Comparison of ENCODE assay signal across 8 cellular contexts in genomic region chr17:1629647-1630310, GRCh38. TPM values are rescaled to one million over a fixed set of nuclear protein-coding genes. Genes with fewer than 3 reads are reported as not detected.
DNase-seq lines count a peak whose midpoint lies in the region; ATAC-seq and TF ChIP-seq lines count a peak whose summit lies in the region.

No MANE protein-coding gene starts in this region.

- H3K27me3 Mint-ChIP-seq in CD8-positive, alpha-beta T cell (ENCODE audit: low read depth), result no peaks in the 10 kb centered on the region

- H3K9me3 ChIP-seq in CD8-positive, alpha-beta T cell (ENCODE audit: low read length), result no peaks in the 10 kb centered on the region
- H3K9me3 ChIP-seq in breast epithelium, result no peaks in the 10 kb centered on the region

- TF ChIP-seq EP300 in Ishikawa (IDR thresholded peaks at IDR 0.05; ENCODE audit: borderline replicate concordance), result no peak

- TF ChIP-seq POLR2A in breast epithelium (IDR thresholded peaks at IDR 0.05), result no peak

- intact Hi-C loops in CD8-positive, alpha-beta T cell (cut with DNase I, micrococcal nuclease), result loop anchor here (1.0 to 5.0 kb wide), 10 partner anchors 55 to 401 kb away; partner anchors contain the start of genes INPP5K (in 2 of the 2), DPH1 (in 1 of the 2) and TRARG1 (in 1 of the 2)
- intact Hi-C loops in breast epithelium (cut with DNase I; ENCODE audit: low total_unique reads), result loop anchor here (5.0 kb wide), 1 partner anchor 57 kb away; no protein-coding TSS in a partner anchor

- CTCF ChIA-PET in CD8-positive, alpha-beta T cell (lab: Charles Lee), result interaction anchor here (0.6 to 2.0 kb wide), 20 partner anchors 9 to 336 kb away, joined by 3 to 10 read pairs (median 4); partner anchors contain the start of genes INPP5K, RILP and SCARF1

- H3K9me3 Mint-ChIP-seq in CD8-positive, alpha-beta T cell, result no peaks in the 10 kb centered on the region

- H3K27ac Mint-ChIP-seq in CD8-positive, alpha-beta T cell, result peak overlapping the region; percentile 45

- ATAC-seq in CD8-positive, alpha-beta T cell, result peak; percentile 43
- ATAC-seq in GM21717 (IDR thresholded peaks at IDR 0.05; ENCODE audit: unreplicated experiment) (no peak), GM19395 (IDR thresholded peaks at IDR 0.05; ENCODE audit: unreplicated experiment) (no peak)

- no peaks in the 10 kb centered on the region for H3K36me3 ChIP-seq in CD8-positive, alpha-beta T cell (ENCODE audit: insufficient read depth, low read length)
- no peaks in the 10 kb centered on the region for H3K36me3 ChIP-seq in breast epithelium

- H3K4me1 Mint-ChIP-seq in CD8-positive, alpha-beta T cell (ENCODE audit: low read depth), result peaks cover 19% of the 10 kb centered on the region

- TF ChIP-seq CTCF in CD8-positive, alpha-beta T cell (IDR thresholded peaks at IDR 0.05), result peak; percentile 55
- peak; percentile 41 to 71 (median 43) for TF ChIP-seq CTCF in breast epithelium (IDR thresholded peaks at IDR 0.05)

- peak; percentile 48 to 84 (median 74) for DNase-seq in CD8-positive, alpha-beta T cell
- DNase-seq in UCSD-AML1 (lab: John Stamatoyannopoulos, UW; ENCODE audit: unreplicated experiment) (peak; percentile 75), breast epithelium (ENCODE audit: low spot score in 2 of 2) (peak in 1 of 2 donors; percentile 57), kidney tubule cell (ENCODE audit: low spot score) (peak; percentile 59)
- peak; percentile 77 for DNase-seq in stimulated activated CD4-positive, alpha-beta T cell treated with anti-CD3 and anti-CD28 coated beads, Interleukin-4, amount 100 ng/mL, for 1 hour

- no peaks in the 10 kb centered on the region for H3K27me3 ChIP-seq in CD8-positive, alpha-beta T cell (ENCODE audit: insufficient read depth, low read length)
- no peaks in the 10 kb centered on the region for H3K27me3 ChIP-seq in breast epithelium

- peak overlapping the region; percentile 80 for H3K4me3 Mint-ChIP-seq in CD8-positive, alpha-beta T cell

- peaks cover 3% of the 10 kb centered on the region for H3K36me3 Mint-ChIP-seq in CD8-positive, alpha-beta T cell

- peak overlapping the region; percentile 79 for H3K27ac ChIP-seq in CD8-positive, alpha-beta T cell (ENCODE audit: low read depth, low read length)
- H3K27ac ChIP-seq in breast epithelium, result peak overlapping the region; percentile 90 to 99

- peaks cover 20% of the 10 kb centered on the region for H3K4me1 ChIP-seq in CD8-positive, alpha-beta T cell (ENCODE audit: insufficient read depth, low read length)
- H3K4me1 ChIP-seq in breast epithelium, result peaks cover 0 to 12% of the 10 kb centered on the region in 2 donors

- TF ChIP-seq RAD21 in Ishikawa (IDR thresholded peaks at IDR 0.05; ENCODE audit: low read depth), result peak; percentile 84

- POLR2A ChIA-PET in CD8-positive, alpha-beta T cell (lab: Charles Lee), result interaction anchor here (0.5 to 3.6 kb wide), 8 partner anchors 10 to 335 kb away, joined by 3 to 22 read pairs (median 4); partner anchors contain the start of genes INPP5K, PITPNA and RILP

- H3K4me3 ChIP-seq in CD8-positive, alpha-beta T cell (ENCODE audit: low read depth, low read length), result peak overlapping the region; percentile 90
- peak overlapping the region; percentile 63 to 84 (median 79) for H3K4me3 ChIP-seq in breast epithelium

TF ChIP-seq in Ishikawa, 13 proteins besides CTCF, POLR2A, EP300 and RAD21:
- no peak; the same call in 1 of the 2 replicates for TF ChIP-seq TCF12 (IDR thresholded peaks at IDR 0.05; ENCODE audit: low read depth)
- peak; percentile 23; the same call in 1 of the 2 replicates for TF ChIP-seq MAX (IDR thresholded peaks at IDR 0.05)
- TF ChIP-seq TEAD4 (IDR thresholded peaks at IDR 0.05), result no peak
- peak; percentile 88 for TF ChIP-seq ZBTB7A (IDR thresholded peaks at IDR 0.05; ENCODE audit: low read depth)
- TF ChIP-seq NFIC (IDR thresholded peaks at IDR 0.05), result 0 out of 2 replicates have a peak, but pooled peaks have one; percentile 13
TF ChIP-seq in Ishikawa: peak in this region for 3.

RNA-seq across cellular contexts. Expression of gene SLC43A2, which starts 1.1 kb away (rescaled TPM):
- 10 to 100 TPM in 1 of 2 experiments, 1 to 10 TPM in 1; 9.7 to 14.9 TPM for total RNA-seq in CD8-positive, alpha-beta T cell
- 10 to 100 TPM; 13.8 to 18.9 (median 14.9) TPM for total RNA-seq in breast epithelium

RNA-seq across cellular contexts. Expression of gene SCARF1, which starts 15.8 kb away (rescaled TPM):
- under 1 TPM; 0.25 to 0.49 TPM for total RNA-seq in CD8-positive, alpha-beta T cell
- total RNA-seq in breast epithelium, result 10 to 100 TPM in 1 of 3 donors, 1 to 10 TPM in 2; 4.2 to 11.5 (median 6.6) TPM

RNA-seq across cellular contexts. Expression of gene RILP, which starts 19.9 kb away (rescaled TPM):
- 1 to 10 TPM; 1.1 to 1.4 TPM for total RNA-seq in CD8-positive, alpha-beta T cell
- 10 to 100 TPM; 15.4 to 42.7 (median 31.1) TPM for total RNA-seq in breast epithelium

RNA-seq across cellular contexts. Expression of gene PRPF8, which starts 54.9 kb away (rescaled TPM):
- total RNA-seq in CD8-positive, alpha-beta T cell, result 100 to 1,000 TPM; 572 to 611 TPM
- 100 to 1,000 TPM; 173 to 183 (median 176) TPM for total RNA-seq in breast epithelium

Comparison
In these comparisons a context has a peak if more than half of its experiments do, and no peak if none do; other contexts are left out.
1. RNA of gene RILP, which starts 19.9 kb away (total RNA-seq): 15.4 to 42.7 TPM in breast epithelium; 1.1 to 1.4 TPM in CD8-positive, alpha-beta T cell; every median in the first group is over 4 times any median in the second.